Comparison of ENCODE assay signal across 1 cellular context in genomic region chr17:75846701-75847594, GRCh38.
A peak's percentile ranks its signal among the peaks of the same experiment; 100 is the strongest.
TF ChIP-seq lines count a peak whose summit lies in the region.

No MANE protein-coding gene starts in this region.

TF ChIP-seq in HepG2, 621 proteins besides CTCF, POLR2A, EP300 and RAD21 (continued from another document and continues in another):
- no peak for TF ChIP-seq SUZ12 (IDR thresholded peaks at IDR 0.05; ENCODE audit: low read depth, low read length)
- peak; percentile 72 for TF ChIP-seq NFYB (CRISPR knock-in tag; IDR thresholded peaks at IDR 0.05)
- TF ChIP-seq HMGXB4 (CRISPR knock-in tag; IDR thresholded peaks at IDR 0.05; ENCODE audit: borderline replicate concordance in 1 of 2, low read depth in 1 of 2) = peak; percentile 19 to 84; a peak in 3 of 4 replicates
- no peak for TF ChIP-seq ZNF878 (CRISPR knock-in tag; IDR thresholded peaks at IDR 0.05)
- TF ChIP-seq ATRX (CRISPR knock-in tag; IDR thresholded peaks at IDR 0.05; ENCODE audit: borderline replicate concordance) = no peak
- TF ChIP-seq MAFK (conservative IDR thresholded peaks at IDR 0.05 in 1 of 2, IDR thresholded peaks at IDR 0.05 in 1 of 2; ENCODE audit: low read length in 2 of 2) = no peak
- no peak for TF ChIP-seq CBX2 (IDR thresholded peaks at IDR 0.05; ENCODE audit: low read depth, low read length)
- TF ChIP-seq CBX2 (CRISPR knock-in tag; IDR thresholded peaks at IDR 0.05; ENCODE audit: low read depth) = no peak
- TF ChIP-seq SP5 (CRISPR knock-in tag; IDR thresholded peaks at IDR 0.05; ENCODE audit: borderline replicate concordance, low read depth) = peak; percentile 100
- TF ChIP-seq ZNF879 (CRISPR knock-in tag; IDR thresholded peaks at IDR 0.05) = no peak
- TF ChIP-seq KMT2B (CRISPR knock-in tag; IDR thresholded peaks at IDR 0.05) = no peak; the same call in none of the 2 replicates
- peak; percentile 56 for TF ChIP-seq GABPB1 (CRISPR knock-in tag; IDR thresholded peaks at IDR 0.05)
- TF ChIP-seq THAP9 (CRISPR knock-in tag; IDR thresholded peaks at IDR 0.05; ENCODE audit: borderline replicate concordance) = no peak
- TF ChIP-seq ZNF720 (CRISPR knock-in tag; IDR thresholded peaks at IDR 0.05) = no peak; the same call in 1 of the 2 replicates
- TF ChIP-seq ONECUT2 (CRISPR knock-in tag; IDR thresholded peaks at IDR 0.05) = peak; percentile 30; the same call in 1 of the 2 replicates
- peak; percentile 66 for TF ChIP-seq MED8 (CRISPR knock-in tag; IDR thresholded peaks at IDR 0.05; ENCODE audit: insufficient replicate concordance)
- peak; percentile 65 for TF ChIP-seq AGO2 (optimal IDR thresholded peaks at IDR 0.05; ENCODE audit: low read depth, low read length)
- TF ChIP-seq SIX4 (CRISPR knock-in tag; IDR thresholded peaks at IDR 0.05) = peak; percentile 78
- TF ChIP-seq ZNF431 (CRISPR knock-in tag; IDR thresholded peaks at IDR 0.05; ENCODE audit: borderline replicate concordance, low read depth) = peak; percentile 94
- TF ChIP-seq ZBTB39 (CRISPR knock-in tag; IDR thresholded peaks at IDR 0.05) = 0 out of 2 replicates have a peak, but pooled peaks have one; percentile 58
- TF ChIP-seq ZNF75D (CRISPR knock-in tag; IDR thresholded peaks at IDR 0.05; ENCODE audit: borderline replicate concordance) = no peak
- peak; percentile 61; the same call in 1 of the 2 replicates for TF ChIP-seq KDM1A (CRISPR knock-in tag; IDR thresholded peaks at IDR 0.05)
- TF ChIP-seq THYN1 (CRISPR knock-in tag; IDR thresholded peaks at IDR 0.05; ENCODE audit: borderline replicate concordance, low read depth) = no peak
- TF ChIP-seq FOSL2 (CRISPR knock-in tag; IDR thresholded peaks at IDR 0.05) = peak; percentile 64
- TF ChIP-seq RBM22 (optimal IDR thresholded peaks at IDR 0.05; ENCODE audit: low read length) = peak; percentile 77
- TF ChIP-seq ZFP41 (CRISPR knock-in tag; IDR thresholded peaks at IDR 0.05; ENCODE audit: borderline replicate concordance) = peak; percentile 82; the same call in 1 of the 2 replicates
- 0 out of 2 replicates have a peak, but pooled peaks have one; percentile 53 for TF ChIP-seq TOE1 (CRISPR knock-in tag; IDR thresholded peaks at IDR 0.05)
- TF ChIP-seq ZNF564 (CRISPR knock-in tag; IDR thresholded peaks at IDR 0.05) = no peak; the same call in none of the 2 replicates
- TF ChIP-seq FOXO4 (CRISPR knock-in tag; conservative IDR thresholded peaks at IDR 0.05) = no peak
- no peak for TF ChIP-seq MATR3 (CRISPR knock-in tag; IDR thresholded peaks at IDR 0.05)
- no peak for TF ChIP-seq AGO1 (IDR thresholded peaks at IDR 0.05; ENCODE audit: low read depth, low read length, poor library complexity, severe bottlenecking)
- peak; percentile 100 for TF ChIP-seq PHF21A (CRISPR knock-in tag; IDR thresholded peaks at IDR 0.05)
- TF ChIP-seq ZNF407 (CRISPR knock-in tag; IDR thresholded peaks at IDR 0.05; ENCODE audit: not compliant biosample characterization) = no peak
- no peak; the same call in 1 of the 2 replicates for TF ChIP-seq ZNF629 (CRISPR knock-in tag; conservative IDR thresholded peaks at IDR 0.05)
- no peak for TF ChIP-seq SATB2 (CRISPR knock-in tag; IDR thresholded peaks at IDR 0.05)
- peak; percentile 40; the same call in 1 of the 2 replicates for TF ChIP-seq JUND (CRISPR knock-in tag; IDR thresholded peaks at IDR 0.05)
- TF ChIP-seq GPBP1L1 (CRISPR knock-in tag; IDR thresholded peaks at IDR 0.05) = no peak
- TF ChIP-seq ZNF543 (CRISPR knock-in tag; IDR thresholded peaks at IDR 0.05) = peak; percentile 97
- TF ChIP-seq ZNF33A (CRISPR knock-in tag; IDR thresholded peaks at IDR 0.05; ENCODE audit: borderline replicate concordance) = no peak
- TF ChIP-seq USF2 (IDR thresholded peaks at IDR 0.05; ENCODE audit: low read depth, low read length) = no peak
- peak; percentile 59; the same call in 1 of the 2 replicates for TF ChIP-seq USF2 (CRISPR knock-in tag; IDR thresholded peaks at IDR 0.05; ENCODE audit: borderline replicate concordance)
- TF ChIP-seq STAT5B (CRISPR knock-in tag; IDR thresholded peaks at IDR 0.05) = no peak
- peak; percentile 28; the same call in 1 of the 2 replicates for TF ChIP-seq ZSCAN9 (CRISPR knock-in tag; IDR thresholded peaks at IDR 0.05; ENCODE audit: borderline replicate concordance)
- peak; percentile 92; the same call in 1 of the 2 replicates for TF ChIP-seq REPIN1 (CRISPR knock-in tag; IDR thresholded peaks at IDR 0.05; ENCODE audit: borderline replicate concordance, low read depth)
- TF ChIP-seq HIVEP1 (CRISPR knock-in tag; IDR thresholded peaks at IDR 0.05) = peak; percentile 93
- no peak; the same call in 1 of the 2 replicates for TF ChIP-seq NFE2L1 (CRISPR knock-in tag; IDR thresholded peaks at IDR 0.05; ENCODE audit: borderline replicate concordance)
